In the genomic region with DNA sequence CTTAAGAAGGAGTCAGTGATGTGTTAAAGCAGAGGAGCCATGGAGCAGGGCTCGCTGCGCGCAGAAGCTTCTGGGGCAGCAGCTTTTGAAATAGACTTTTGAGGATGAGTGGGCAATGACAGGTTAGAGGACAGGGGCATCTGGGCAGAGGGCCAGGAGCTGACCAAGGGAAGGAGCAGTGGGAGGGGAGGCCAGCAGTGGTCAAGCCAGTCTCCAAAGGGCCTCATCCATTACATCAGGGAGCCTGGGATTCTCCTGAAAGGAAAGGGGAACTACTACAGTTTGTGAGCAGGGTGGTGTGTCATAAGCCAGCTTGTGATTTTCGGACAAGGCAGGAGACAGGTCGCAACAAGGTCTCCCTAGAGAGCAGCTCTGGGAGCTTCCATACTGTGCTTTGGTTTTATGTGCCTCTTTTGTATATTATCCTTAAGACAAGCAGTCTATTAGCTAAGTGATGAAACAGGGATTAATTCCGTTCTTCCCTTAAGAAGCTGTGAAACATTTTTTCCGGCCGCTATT, we compare ENCODE assay signal across 10 cellular contexts. TPM values are rescaled to one million over a fixed set of nuclear protein-coding genes. Genes with fewer than 3 reads are reported as not detected.
A peak's percentile ranks its signal among the peaks of the same experiment; 100 is the strongest.
DNase-seq lines count a peak whose midpoint lies in the region; ATAC-seq and TF ChIP-seq lines count a peak whose summit lies in the region.
"Had no signal": no experiment of that assay in that cellular context is flagged by ENCODE, and none has a peak within 500 bp of the region (broad histone marks: within the 10 kb centered on the region; RNA-seq: fewer than 3 reads in every experiment).

No MANE protein-coding gene starts in this region.

- peaks cover 28% of the 10 kb centered on the region for H3K4me1 Mint-ChIP-seq in activated T-cell treated with anti-CD3 and anti-CD28 coated beads, Interleukin-2, amount 50 U/mL, for 72 hours (ENCODE audit: low read depth)
- peaks cover 45% of the 10 kb centered on the region for H3K4me1 Mint-ChIP-seq in activated CD4-positive, alpha-beta memory T cell treated with anti-CD3 and anti-CD28 coated beads for 36 hours (ENCODE audit: low read depth)

- H3K27me3 ChIP-seq in hepatocyte (no peaks in the 10 kb centered on the region), subcutaneous abdominal adipose tissue (ENCODE audit: control insufficient read depth in 5 of 5, insufficient read depth in 4 of 5, low read length in 5 of 5) (no peaks in the 10 kb centered on the region)

- H3K4me3 Mint-ChIP-seq in activated T-cell treated with anti-CD3 and anti-CD28 coated beads, Interleukin-2, amount 50 U/mL, for 72 hours = peak overlapping the region in 1 of 2 donors; percentile 61
- no peak overlapping the region for H3K4me3 Mint-ChIP-seq in activated CD4-positive, alpha-beta memory T cell treated with anti-CD3 and anti-CD28 coated beads for 36 hours

- POLR2A ChIA-PET in activated CD4-positive, alpha-beta memory T cell treated with anti-CD3 and anti-CD28 coated beads for 36 hours (lab: Charles Lee) = interaction anchor here (0.6 to 1.9 kb wide), 2 partner anchors 22 to 58 kb away, joined by 3 to 5 read pairs; partner anchors contain the start of gene VPS13C

- intact Hi-C loops in activated CD4-positive, alpha-beta memory T cell treated with anti-CD3 and anti-CD28 coated beads for 36 hours (cut with micrococcal nuclease) = no loop called here

- H3K4me2 ChIP-seq in hepatocyte = peak overlapping the region; percentile 40

- H3K4me3 ChIP-seq in hepatocyte (no peak overlapping the region), subcutaneous abdominal adipose tissue (ENCODE audit: low read depth in 1 of 5, low read length in 5 of 5) (peak overlapping the region in 1 of 5 donors; percentile 58)

- peaks cover 5% of the 10 kb centered on the region for H3K27me3 Mint-ChIP-seq in activated T-cell treated with anti-CD3 and anti-CD28 coated beads, Interleukin-2, amount 50 U/mL, for 72 hours (ENCODE audit: low read depth)
- H3K27me3 Mint-ChIP-seq in activated CD4-positive, alpha-beta memory T cell treated with anti-CD3 and anti-CD28 coated beads for 36 hours = no peaks in the 10 kb centered on the region

- no peak overlapping the region for H3K9ac ChIP-seq in subcutaneous abdominal adipose tissue (ENCODE audit: low read length in 5 of 5)

- H3K36me3 ChIP-seq in hepatocyte (replicated peaks; ENCODE audit: insufficient read depth, low read depth) (no peaks in the 10 kb centered on the region), subcutaneous abdominal adipose tissue (ENCODE audit: control insufficient read depth in 5 of 5, insufficient read depth in 5 of 5, low read length in 5 of 5) (no peaks in the 10 kb centered on the region)

- WGBS in hepatocyte (ENCODE audit: low lambda C conversion rate, missing lambda C conversion rate) = 94% methylated on average over 8 of the region's 8 CpGs

- H3K27ac Mint-ChIP-seq in activated T-cell treated with anti-CD3 and anti-CD28 coated beads, Interleukin-2, amount 50 U/mL, for 72 hours = peak overlapping the region; percentile 55
- peak overlapping the region; percentile 89 for H3K27ac Mint-ChIP-seq in activated CD4-positive, alpha-beta memory T cell treated with anti-CD3 and anti-CD28 coated beads for 36 hours

- no peaks in the 10 kb centered on the region for H4K20me1 ChIP-seq in hepatocyte (ENCODE audit: insufficient read depth, poor library complexity, severe bottlenecking)

- no peak for TF ChIP-seq CTCF in hepatocyte (IDR thresholded peaks at IDR 0.05; ENCODE audit: poor library complexity)

- H3K9me3 Mint-ChIP-seq in activated T-cell treated with anti-CD3 and anti-CD28 coated beads, Interleukin-2, amount 50 U/mL, for 72 hours = peaks cover 0 to 3% of the 10 kb centered on the region in 2 donors
- H3K9me3 Mint-ChIP-seq in activated CD4-positive, alpha-beta memory T cell treated with anti-CD3 and anti-CD28 coated beads for 36 hours = no peaks in the 10 kb centered on the region
- H3K9me3 Mint-ChIP-seq: natural killer cell treated with Interleukin-12 subunit alpha and Interleukin-12 subunit beta and Interleukin-15 and Interleukin-18, amount 100 ng/mL, for 72 hours had no signal

- no peak for ATAC-seq in activated T-cell treated with anti-CD3 and anti-CD28 coated beads, Interleukin-2, amount 50 U/mL, for 72 hours (replicated peaks in 1 of 2)
- ATAC-seq in HG03432 (IDR thresholded peaks at IDR 0.05; ENCODE audit: unreplicated experiment) = no peak

- H3K36me3 Mint-ChIP-seq in activated T-cell treated with anti-CD3 and anti-CD28 coated beads, Interleukin-2, amount 50 U/mL, for 72 hours (ENCODE audit: insufficient read depth in 2 of 2) = no peaks in the 10 kb centered on the region
- H3K36me3 Mint-ChIP-seq in activated CD4-positive, alpha-beta memory T cell treated with anti-CD3 and anti-CD28 coated beads for 36 hours = no peaks in the 10 kb centered on the region
- H3K36me3 Mint-ChIP-seq: natural killer cell treated with Interleukin-12 subunit alpha and Interleukin-12 subunit beta and Interleukin-15 and Interleukin-18, amount 100 ng/mL, for 72 hours had no signal

- peaks cover 14% of the 10 kb centered on the region for H3K4me1 ChIP-seq in hepatocyte (ENCODE audit: insufficient read depth)
- peaks cover 5 to 18% (median 7%) of the 10 kb centered on the region in 5 donors for H3K4me1 ChIP-seq in subcutaneous abdominal adipose tissue (ENCODE audit: control insufficient read depth in 5 of 5, insufficient read depth in 5 of 5, low read length in 5 of 5)

- CTCF ChIA-PET in activated CD4-positive, alpha-beta memory T cell treated with anti-CD3 and anti-CD28 coated beads for 36 hours (lab: Charles Lee) = interaction anchor here (1.4 to 1.6 kb wide), 2 partner anchors 47 to 135 kb away, joined by 3 to 5 read pairs; no protein-coding TSS in a partner anchor

- peak overlapping the region; percentile 80 for H3K27ac ChIP-seq in hepatocyte
- peak overlapping the region; percentile 70 for H3K27ac ChIP-seq in subcutaneous abdominal adipose tissue (ENCODE audit: low read depth, low read length)

- H2AFZ ChIP-seq in hepatocyte = no peak overlapping the region

- H3K9me3 ChIP-seq in hepatocyte (ENCODE audit: low read depth) (no peaks in the 10 kb centered on the region), subcutaneous abdominal adipose tissue (ENCODE audit: control insufficient read depth in 5 of 5, low read length in 5 of 5) (no peaks in the 10 kb centered on the region)

- no peaks in the 10 kb centered on the region for H3K79me2 ChIP-seq in hepatocyte

- no peak for DNase-seq in activated T-cell treated with anti-CD3 and anti-CD28 coated beads, Interleukin-2, amount 50 U/mL, for 72 hours
- no peak for DNase-seq in activated T-cell treated with anti-CD3 and anti-CD28 coated beads for 4 hours
- DNase-seq in activated CD4-positive, alpha-beta memory T cell treated with anti-CD3 and anti-CD28 coated beads for 36 hours = no peak
- DNase-seq in hepatocyte (ENCODE audit: low spot score) = no peak
- DNase-seq in activated CD4-positive, CD25-positive, alpha-beta regulatory T cell (lab: John Stamatoyannopoulos, UW) = no peak
- DNase-seq in SW480 (ENCODE audit: low spot score) = no peak
- DNase-seq: NCI-H187 treated with DMSO at 0.1 percent for 48 hours had no signal

- no peaks in the 10 kb centered on the region for H3K9me2 ChIP-seq in hepatocyte (replicated peaks; ENCODE audit: insufficient read depth)

RNA-seq across cellular contexts. Expression of gene C2CD4B, which starts 46.6 kb away (rescaled TPM):
- under 1 TPM; 0.24 to 0.90 TPM for total RNA-seq in activated T-cell treated with anti-CD3 and anti-CD28 coated beads, Interleukin-2, amount 50 U/mL, for 72 hours
- total RNA-seq in activated CD4-positive, alpha-beta memory T cell treated with anti-CD3 and anti-CD28 coated beads for 36 hours = 1 to 10 TPM; 1.5 TPM
- 1.0 and 2.0 TPM in 2 replicates for total RNA-seq in hepatocyte
- 2.6 and 6.2 TPM in 2 replicates for polyA plus RNA-seq in hepatocyte
- total RNA-seq: natural killer cell treated with Interleukin-12 subunit alpha and Interleukin-12 subunit beta and Interleukin-15 and Interleukin-18, amount 100 ng/mL, for 72 hours had no signal

RNA-seq across cellular contexts. Expression of gene C2CD4A, which starts 51.7 kb away (rescaled TPM):
- total RNA-seq in activated T-cell treated with anti-CD3 and anti-CD28 coated beads, Interleukin-2, amount 50 U/mL, for 72 hours = 1 to 10 TPM in 1 of 2 donors, under 1 TPM in 1; 0.46 to 1.8 TPM
- total RNA-seq in activated CD4-positive, alpha-beta memory T cell treated with anti-CD3 and anti-CD28 coated beads for 36 hours = 1 to 10 TPM; 2.3 to 2.6 TPM
- 0.12 and 0.13 TPM in 2 replicates for total RNA-seq in hepatocyte
- polyA plus RNA-seq in hepatocyte = 0.57 and 0.60 TPM in 2 replicates
- total RNA-seq: natural killer cell treated with Interleukin-12 subunit alpha and Interleukin-12 subunit beta and Interleukin-15 and Interleukin-18, amount 100 ng/mL, for 72 hours had no signal

RNA-seq across cellular contexts. Expression of gene VPS13C, which starts 58.3 kb away (rescaled TPM):
- total RNA-seq in activated T-cell treated with anti-CD3 and anti-CD28 coated beads, Interleukin-2, amount 50 U/mL, for 72 hours = 10 to 100 TPM; 71.7 to 88.5 TPM
- 10 to 100 TPM; 44.6 to 52.4 TPM for total RNA-seq in activated CD4-positive, alpha-beta memory T cell treated with anti-CD3 and anti-CD28 coated beads for 36 hours
- total RNA-seq in hepatocyte = 52.3 and 60.9 TPM in 2 replicates
- 6.7 and 8.8 TPM in 2 replicates for polyA plus RNA-seq in hepatocyte
